In genomic region chr3:33919312-33919711, GRCh38 we compare ENCODE assay signal across 16 cellular contexts.
"Had no signal": no experiment of that assay in that cellular context is flagged by ENCODE, and none has a peak within 500 bp of the region (broad histone marks: within the 10 kb centered on the region; RNA-seq: fewer than 3 reads in every experiment).

No MANE protein-coding gene starts in this region.

- H3K27me3 Mint-ChIP-seq: activated CD8-positive, alpha-beta T cell treated with anti-CD3 and anti-CD28 coated beads for 36 hours had no signal

- H3K79me2 ChIP-seq: parathyroid adenoma had no signal

- H2AFZ ChIP-seq: parathyroid adenoma had no signal

- H3K4me3 Mint-ChIP-seq: activated CD8-positive, alpha-beta T cell treated with anti-CD3 and anti-CD28 coated beads for 36 hours; activated naive CD8-positive, alpha-beta T cell treated with anti-CD3 and anti-CD28 coated beads, Interleukin-2, amount 50 U/mL, for 24 hours; effector memory CD8-positive, alpha-beta T cell had no signal

- H3K27ac Mint-ChIP-seq: activated CD8-positive, alpha-beta T cell treated with anti-CD3 and anti-CD28 coated beads for 36 hours; activated naive CD8-positive, alpha-beta T cell treated with anti-CD3 and anti-CD28 coated beads, Interleukin-2, amount 50 U/mL, for 24 hours; effector memory CD8-positive, alpha-beta T cell had no signal

- H3K27ac ChIP-seq: coronary artery, parathyroid adenoma, skin epidermis, VCaP had no signal

- H3K9ac ChIP-seq: parathyroid adenoma had no signal

- FAIRE-seq: astrocyte had no signal

- H3K4me1 ChIP-seq: parathyroid adenoma had no signal

- ATAC-seq: activated CD8-positive, alpha-beta T cell treated with anti-CD3 and anti-CD28 coated beads for 36 hours; activated naive CD8-positive, alpha-beta T cell treated with anti-CD3 and anti-CD28 coated beads, Interleukin-2, amount 50 U/mL, for 24 hours; effector memory CD8-positive, alpha-beta T cell; left lobe of liver had no signal

- H3K4me3 ChIP-seq: coronary artery, skin epidermis had no signal

- H3K9me3 Mint-ChIP-seq: activated CD8-positive, alpha-beta T cell treated with anti-CD3 and anti-CD28 coated beads for 36 hours; activated naive CD8-positive, alpha-beta T cell treated with anti-CD3 and anti-CD28 coated beads, Interleukin-2, amount 50 U/mL, for 24 hours; effector memory CD8-positive, alpha-beta T cell had no signal

- DNase-seq: activated CD4-positive, alpha-beta T cell treated with anti-CD3 and anti-CD28 coated beads for 4 hours; activated CD8-positive, alpha-beta memory T cell treated with anti-CD3 and anti-CD28 coated beads, Interleukin-2, amount 50 U/mL, for 4 hours; activated CD8-positive, alpha-beta T cell treated with anti-CD3 and anti-CD28 coated beads for 36 hours; activated naive CD4-positive, alpha-beta T cell treated with Interleukin-2 at 50 U/mL for 16 hours; activated naive CD8-positive, alpha-beta T cell treated with anti-CD3 and anti-CD28 coated beads, Interleukin-2, amount 50 U/mL, for 24 hours; effector memory CD8-positive, alpha-beta T cell; glutamatergic neuron; mesenchymal stem cell; retina; T-helper 9 cell had no signal
